28 cellular contexts compared by ENCODE assay signal in the genomic region with DNA sequence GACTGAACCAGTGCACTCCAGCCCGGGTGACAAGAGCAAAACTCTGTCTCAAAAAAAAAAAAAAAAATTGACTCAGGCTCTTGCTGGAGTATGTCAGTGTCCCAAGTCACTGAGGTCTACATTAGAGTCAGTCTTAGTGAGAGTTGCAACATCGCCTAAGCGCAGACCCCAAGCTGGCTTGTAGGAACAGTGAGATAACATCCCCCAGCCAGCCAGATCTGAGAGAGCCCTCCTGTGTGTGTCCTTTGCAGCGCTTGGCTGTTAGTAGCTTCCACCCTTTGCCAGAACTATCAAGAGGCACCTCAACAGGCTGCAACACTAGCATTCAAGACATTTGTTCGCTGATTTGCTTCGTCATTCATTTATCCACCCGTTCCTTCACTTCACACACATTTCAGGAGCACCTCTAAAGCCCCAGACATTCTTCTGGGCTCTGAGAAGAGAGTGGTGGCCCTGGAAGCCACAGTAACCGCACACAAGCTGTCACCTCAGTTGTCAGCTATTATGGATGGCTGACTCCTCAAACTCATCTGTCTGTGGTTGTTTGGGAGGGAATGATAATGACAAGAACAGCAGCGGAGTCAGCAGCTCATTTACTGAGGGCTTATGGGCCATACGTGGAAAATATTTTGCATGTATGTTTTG.
"Had no signal": no experiment of that assay in that cellular context is flagged by ENCODE, and none has a peak within 500 bp of the region (broad histone marks: within the 10 kb centered on the region; RNA-seq: fewer than 3 reads in every experiment).

No MANE protein-coding gene starts in this region.

- DNase-seq: activated B cell treated with CpG ODN at 0.5 μM for 24 hours; activated CD4-positive, alpha-beta memory T cell treated with anti-CD3 and anti-CD28 coated beads, Interleukin-2, amount 10 ng/mL, durations not matched to agents 7 days and 5 days; activated CD4-positive, alpha-beta T cell treated with anti-CD3 and anti-CD28 coated beads, Interleukin-2, amount 10 ng/mL, durations not matched to agents 7 days and 5 days; activated gamma-delta T cell treated with Interleukin-2 at 50 U/mL for 16 hours; activated naive CD4-positive, alpha-beta T cell treated with anti-CD3 and anti-CD28 coated beads, Interleukin-2, amount 10 ng/mL, durations not matched to agents 7 days and 5 days; activated naive CD8-positive, alpha-beta T cell treated with anti-CD3 and anti-CD28 coated beads for 36 hours; activated T-cell treated with anti-CD3 and anti-CD28 coated beads for 4 hours; activated T-cell treated with anti-CD3 and anti-CD28 coated beads, Interleukin-2, amount 50 U/mL, for 48 hours; brain microvascular endothelial cell; cerebellar nuclear complex; Karpas-422; MM.1S; NCI-H1105; NCI-H1436; NCI-H187 treated with DMSO at 0.1 percent for 48 hours; NCI-H2081 treated with DMSO at 0.1 percent for 48 hours; NCI-H2171; NCI-H226; NCI-H526; NCI-H82; Peyer's patch; T-cell; T-helper 2 cell; T1000 had no signal

- H3K36me3 Mint-ChIP-seq: activated naive CD4-positive, alpha-beta T cell treated with anti-CD3 and anti-CD28 coated beads, Interleukin-2, amount 10 ng/mL, durations not matched to agents 7 days and 5 days had no signal

- H3K9me3 ChIP-seq: Peyer's patch had no signal

- H3K27ac ChIP-seq: brain microvascular endothelial cell, cardiac muscle cell, Peyer's patch, SK-N-MC had no signal

- H3K27ac Mint-ChIP-seq: activated B cell treated with CpG ODN at 0.5 μM for 24 hours; activated CD4-positive, alpha-beta memory T cell treated with anti-CD3 and anti-CD28 coated beads, Interleukin-2, amount 10 ng/mL, durations not matched to agents 7 days and 5 days; activated CD4-positive, alpha-beta T cell treated with anti-CD3 and anti-CD28 coated beads, Interleukin-2, amount 10 ng/mL, durations not matched to agents 7 days and 5 days; activated naive CD4-positive, alpha-beta T cell treated with anti-CD3 and anti-CD28 coated beads, Interleukin-2, amount 10 ng/mL, durations not matched to agents 7 days and 5 days; activated naive CD8-positive, alpha-beta T cell treated with anti-CD3 and anti-CD28 coated beads for 36 hours; activated T-helper 2 cell treated with anti-CD3 and anti-CD28 coated beads, Interferon-gamma antibody, Interleukin-2, Interleukin-4, amounts not matched to agents 10 μg/mL and 5 μg/mL and 100 μg/mL, durations not matched to agents 14 hours and 24 hours and 36 hours; T-cell had no signal

- H3K9me3 Mint-ChIP-seq: activated T-helper 2 cell treated with anti-CD3 and anti-CD28 coated beads, Interferon-gamma antibody, Interleukin-2, Interleukin-4, amounts not matched to agents 10 μg/mL and 5 μg/mL and 100 μg/mL, durations not matched to agents 14 hours and 24 hours and 36 hours; T-cell had no signal

- H3K4me3 Mint-ChIP-seq: activated B cell treated with CpG ODN at 0.5 μM for 24 hours; activated CD4-positive, alpha-beta memory T cell treated with anti-CD3 and anti-CD28 coated beads, Interleukin-2, amount 10 ng/mL, durations not matched to agents 7 days and 5 days; activated CD4-positive, alpha-beta T cell treated with anti-CD3 and anti-CD28 coated beads, Interleukin-2, amount 10 ng/mL, durations not matched to agents 7 days and 5 days; activated naive CD4-positive, alpha-beta T cell treated with anti-CD3 and anti-CD28 coated beads, Interleukin-2, amount 10 ng/mL, durations not matched to agents 7 days and 5 days; activated naive CD8-positive, alpha-beta T cell treated with anti-CD3 and anti-CD28 coated beads for 36 hours; T-cell had no signal

- ATAC-seq: HepG2, T-cell had no signal

- H3K27me3 Mint-ChIP-seq: activated B cell treated with CpG ODN at 0.5 μM for 24 hours; activated CD4-positive, alpha-beta memory T cell treated with anti-CD3 and anti-CD28 coated beads, Interleukin-2, amount 10 ng/mL, durations not matched to agents 7 days and 5 days; activated CD4-positive, alpha-beta T cell treated with anti-CD3 and anti-CD28 coated beads, Interleukin-2, amount 10 ng/mL, durations not matched to agents 7 days and 5 days; activated naive CD4-positive, alpha-beta T cell treated with anti-CD3 and anti-CD28 coated beads, Interleukin-2, amount 10 ng/mL, durations not matched to agents 7 days and 5 days; activated naive CD8-positive, alpha-beta T cell treated with anti-CD3 and anti-CD28 coated beads for 36 hours; T-cell had no signal

- H3K36me3 ChIP-seq: brain microvascular endothelial cell, cardiac muscle cell, Peyer's patch had no signal

- H3K4me3 ChIP-seq: cardiac muscle cell, Peyer's patch, SK-N-MC had no signal

- H3K4me1 Mint-ChIP-seq: activated B cell treated with CpG ODN at 0.5 μM for 24 hours; activated CD4-positive, alpha-beta memory T cell treated with anti-CD3 and anti-CD28 coated beads, Interleukin-2, amount 10 ng/mL, durations not matched to agents 7 days and 5 days; activated CD4-positive, alpha-beta T cell treated with anti-CD3 and anti-CD28 coated beads, Interleukin-2, amount 10 ng/mL, durations not matched to agents 7 days and 5 days; activated naive CD4-positive, alpha-beta T cell treated with anti-CD3 and anti-CD28 coated beads, Interleukin-2, amount 10 ng/mL, durations not matched to agents 7 days and 5 days; activated naive CD8-positive, alpha-beta T cell treated with anti-CD3 and anti-CD28 coated beads for 36 hours; T-cell had no signal

- H3K27me3 ChIP-seq: brain microvascular endothelial cell, cardiac muscle cell, Peyer's patch had no signal
